19 cellular contexts compared by ENCODE assay signal in the genomic region with DNA sequence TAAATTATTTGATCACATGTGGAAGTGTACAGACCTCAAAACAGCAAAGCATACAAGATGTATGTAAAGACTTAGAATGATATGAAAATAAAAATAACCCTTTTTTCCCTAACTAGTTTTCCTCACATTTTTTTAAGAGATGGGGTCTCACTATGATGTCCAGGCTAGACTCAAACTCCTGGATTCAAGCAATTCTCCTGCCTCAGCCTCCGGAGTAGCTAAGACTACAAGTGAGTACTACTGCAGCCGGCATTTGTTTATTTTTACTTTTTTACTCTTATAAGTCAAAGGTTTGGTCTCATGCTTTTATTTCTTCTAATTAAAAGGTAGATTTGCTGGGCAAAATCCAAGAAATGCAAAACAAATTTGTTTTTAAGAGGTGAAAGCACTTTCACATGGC.
"Had no signal": no experiment of that assay in that cellular context is flagged by ENCODE, and none has a peak within 500 bp of the region (broad histone marks: within the 10 kb centered on the region; RNA-seq: fewer than 3 reads in every experiment).

No MANE protein-coding gene starts in this region.

- H3K36me3 ChIP-seq: esophagus squamous epithelium, gastroesophageal sphincter, sigmoid colon, thyroid gland, uterus had no signal

- H3K4me3 ChIP-seq: esophagus squamous epithelium, gastroesophageal sphincter, hepatocyte, sigmoid colon, thyroid gland, uterus had no signal

- H2AFZ ChIP-seq: hepatocyte had no signal

- H3K27me3 Mint-ChIP-seq: dendritic cell treated with granulocyte-macrophage colony-stimulating factor and Interleukin-4, amounts not matched to agents 40 ng/mL and 50 ng/mL, for 4 days; effector memory CD8-positive, alpha-beta T cell; naive thymus-derived CD4-positive, alpha-beta T cell; type B pancreatic cell had no signal

- H3K4me3 Mint-ChIP-seq: dendritic cell treated with granulocyte-macrophage colony-stimulating factor and Interleukin-4, amounts not matched to agents 40 ng/mL and 50 ng/mL, for 4 days; effector memory CD8-positive, alpha-beta T cell; naive thymus-derived CD4-positive, alpha-beta T cell; nephron progenitor cell; type B pancreatic cell had no signal

- H3K4me1 ChIP-seq: uterus had no signal

- H3K27ac ChIP-seq: gastroesophageal sphincter, hepatocyte, thyroid gland, uterus had no signal

- H3K27me3 ChIP-seq: esophagus squamous epithelium, gastroesophageal sphincter, hepatocyte, sigmoid colon, thyroid gland, uterus had no signal

- H3K4me2 ChIP-seq: hepatocyte had no signal

- H3K27ac Mint-ChIP-seq: dendritic cell treated with granulocyte-macrophage colony-stimulating factor and Interleukin-4, amounts not matched to agents 40 ng/mL and 50 ng/mL, for 4 days; effector memory CD8-positive, alpha-beta T cell; nephron progenitor cell; type B pancreatic cell had no signal

- ATAC-seq: effector memory CD8-positive, alpha-beta T cell; gastroesophageal sphincter; left colon; left ventricle myocardium superior; naive thymus-derived CD4-positive, alpha-beta T cell had no signal

- DNase-seq: effector memory CD8-positive, alpha-beta T cell; esophagus squamous epithelium; foreskin fibroblast; glutamatergic neuron; left colon; left ventricle myocardium superior; naive thymus-derived CD4-positive, alpha-beta T cell; nephron progenitor cell; sigmoid colon; small intestine; stimulated activated CD4-positive, alpha-beta T cell treated with anti-CD3 and anti-CD28 coated beads, Interleukin-2, amount 100 ng/mL, for 48 hours; stimulated activated naive CD4-positive, alpha-beta T cell treated with Interleukin-2 at 50 U/mL for 16 hours; thyroid gland; uterus had no signal

- H3K9me3 ChIP-seq: esophagus squamous epithelium, gastroesophageal sphincter, sigmoid colon, thyroid gland, uterus had no signal

- H3K9me3 Mint-ChIP-seq: effector memory CD8-positive, alpha-beta T cell; nephron progenitor cell; type B pancreatic cell had no signal

- FAIRE-seq: colon, small intestine had no signal

- H3K36me3 Mint-ChIP-seq: type B pancreatic cell had no signal
